ENCODE assay signal across 8 cellular contexts in the genomic region with DNA sequence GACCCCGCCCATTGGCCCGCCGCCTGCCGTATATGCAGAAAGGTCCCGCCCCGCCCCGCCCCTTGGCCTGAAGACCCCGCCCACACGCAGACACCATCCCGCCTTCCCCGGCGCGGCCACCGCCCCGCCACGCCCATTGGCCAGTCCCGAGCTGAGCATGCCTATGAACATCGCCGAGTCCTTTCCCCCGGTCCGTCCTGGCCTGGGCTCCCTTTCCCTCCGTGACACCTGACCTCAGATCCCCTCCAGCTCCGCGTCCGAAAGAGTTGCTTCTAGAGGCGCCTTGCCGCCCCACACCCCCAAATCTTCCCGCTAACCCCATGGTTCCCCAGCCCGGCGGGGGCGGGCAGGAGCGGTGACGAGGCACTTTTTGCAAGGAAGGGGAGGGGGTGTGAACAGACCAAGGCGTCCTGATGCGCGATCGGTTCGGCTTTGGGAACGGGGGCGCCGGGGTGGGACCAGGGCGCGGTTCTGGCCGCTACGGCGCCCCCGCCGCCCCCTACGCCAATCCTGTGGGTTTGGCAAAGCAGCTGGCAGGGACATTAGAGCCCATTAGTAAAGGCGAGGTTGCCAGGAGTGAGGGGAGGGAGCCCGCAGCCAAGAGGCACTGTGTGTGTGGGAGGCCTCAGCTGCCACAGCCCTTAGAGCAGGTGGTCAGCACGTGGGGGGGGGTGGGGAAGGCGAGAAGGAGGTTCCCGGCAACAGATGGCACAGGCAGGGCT. TPM values are rescaled to one million over a fixed set of nuclear protein-coding genes. Genes with fewer than 3 reads are reported as not detected.
DNase-seq lines count a peak whose midpoint lies in the region; ATAC-seq and TF ChIP-seq lines count a peak whose summit lies in the region.

No MANE protein-coding gene starts in this region.

- H3K27me3 Mint-ChIP-seq in HFFc6 (ENCODE audit: insufficient read depth), result peaks cover 3% of the 10 kb centered on the region; the same call in 1 of the 2 replicates
- H3K27me3 Mint-ChIP-seq in T-cell, result no peaks in the 10 kb centered on the region
- H3K27me3 Mint-ChIP-seq in type B pancreatic cell, result no peaks in the 10 kb centered on the region

- H3K4me1 ChIP-seq in adrenal gland (replicated peaks in 1 of 2) (peaks cover 13 to 15% of the 10 kb centered on the region in 2 donors), heart right ventricle (peaks cover 0 to 45% (median 31%) of the 10 kb centered on the region in 9 donors)

- H3K4me3 ChIP-seq in adrenal gland (peak overlapping the region in 2 of 4 donors; percentile 58 to 67), heart right ventricle (peak overlapping the region; percentile 51 to 82 (median 70))

- CTCF ChIA-PET in T-cell (lab: Charles Lee), result interaction anchor here (0.6 to 1.2 kb wide), 2 partner anchors 108 to 130 kb away, joined by 3 read pairs; a partner anchor contains a TSS

- POLR2A ChIA-PET in T-cell (lab: Charles Lee), result interaction anchor here in 1 of 2 donors (0.5 to 0.6 kb wide), 2 partner anchors 103 to 117 kb away, joined by 4 to 8 read pairs; no protein-coding TSS in a partner anchor

- 2 to 23% (median 9%) methylated on average over 9 to 54 of the region's 54 CpGs for WGBS in adrenal gland, 4 donors
- 2 to 3% methylated on average over 46 to 54 of the region's 54 CpGs for WGBS in heart right ventricle, 2 donors

- TF ChIP-seq CTCF in HFFc6 (IDR thresholded peaks at IDR 0.05) (no peak), adrenal gland (IDR thresholded peaks at IDR 0.05) (no peak), heart right ventricle (IDR thresholded peaks at IDR 0.05) (no peak), type B pancreatic cell (conservative IDR thresholded peaks at IDR 0.05) (no peak)

- no peaks in the 10 kb centered on the region for H3K9me3 Mint-ChIP-seq in HFFc6
- H3K9me3 Mint-ChIP-seq in T-cell, result no peaks in the 10 kb centered on the region
- H3K9me3 Mint-ChIP-seq in type B pancreatic cell, result no peaks in the 10 kb centered on the region

- H3K36me3 ChIP-seq in adrenal gland (replicated peaks in 1 of 2) (peaks cover 0 to 15% of the 10 kb centered on the region in 2 donors), heart right ventricle (peaks cover 0 to 44% (median 8%) of the 10 kb centered on the region in 9 donors)

- peak overlapping the region; percentile 88 for H3K4me3 Mint-ChIP-seq in HFFc6
- peak overlapping the region in 2 of 3 donors; percentile 86 to 91 for H3K4me3 Mint-ChIP-seq in T-cell
- peak overlapping the region; percentile 95 for H3K4me3 Mint-ChIP-seq in type B pancreatic cell

- intact Hi-C loops in adrenal gland (cut with DNase I), result no loop called here
- intact Hi-C loops in heart right ventricle (cut with DNase I), result no loop called here
- intact Hi-C loops in posterior vena cava (cut with DNase I), result loop anchor here in 1 of 2 donors (2.0 kb wide), 1 partner anchor 26 kb away; a partner anchor contains a TSS

- H3K27me3 ChIP-seq in adrenal gland (no peaks in the 10 kb centered on the region), heart right ventricle (no peaks in the 10 kb centered on the region)

- H3K9me3 ChIP-seq in adrenal gland (replicated peaks in 1 of 3) (no peaks in the 10 kb centered on the region), heart right ventricle (no peaks in the 10 kb centered on the region)

- H3K27ac ChIP-seq in adrenal gland, result peak overlapping the region in 4 of 5 donors; percentile 64 to 89 (median 74)
- H3K27ac ChIP-seq in heart right ventricle, result peak overlapping the region; percentile 42 to 91 (median 87)

- H3K36me3 Mint-ChIP-seq in HFFc6 (ENCODE audit: low read depth) (peaks cover 7% of the 10 kb centered on the region), T-cell (peaks cover 9% of the 10 kb centered on the region), type B pancreatic cell (peaks cover 4% of the 10 kb centered on the region)

- peaks cover 5% of the 10 kb centered on the region; the same call in 1 of the 2 replicates for H3K4me1 Mint-ChIP-seq in HFFc6 (ENCODE audit: low read depth)
- peaks cover 0 to 4% (median 3%) of the 10 kb centered on the region in 3 donors for H3K4me1 Mint-ChIP-seq in T-cell
- no peaks in the 10 kb centered on the region for H3K4me1 Mint-ChIP-seq in type B pancreatic cell (ENCODE audit: unreplicated experiment)

- ATAC-seq in T-cell (replicated peaks in 1 of 4), result peak; percentile 87 to 90 (median 88)
- ATAC-seq in heart right ventricle, result peak; percentile 89 to 94 (median 92)

- peak; percentile 93 for DNase-seq in EH (ENCODE audit: low read depth)
- peak; percentile 85 for DNase-seq in HFFc6
- DNase-seq in NCI-H146 (lab: John Stamatoyannopoulos, UW), result peak; percentile 93
- peak; percentile 63 to 86 (median 78) for DNase-seq in T-cell
- peak; percentile 94 to 97 (median 96) for DNase-seq in adrenal gland
- DNase-seq in heart right ventricle, result peak; percentile 95 to 98
- DNase-seq in posterior vena cava (ENCODE audit: low spot score), result peak; percentile 98
- DNase-seq in type B pancreatic cell (ENCODE audit: extremely low spot score, unreplicated experiment), result peak; percentile 92

- H3K27ac Mint-ChIP-seq in HFFc6 (peak overlapping the region; percentile 97), T-cell (peak overlapping the region; percentile 87 to 90), type B pancreatic cell (peak overlapping the region; percentile 95)

- TF ChIP-seq POLR2A in adrenal gland (IDR thresholded peaks at IDR 0.05), result no peak

RNA-seq across cellular contexts. Expression of a gene that starts 0.4 kb away (rescaled TPM):
- 10 to 100 TPM; 49.1 to 58.3 (median 53.6) TPM for total RNA-seq in HFFc6 (2021; fragmentation: NEBNext Ultra II Directional; extraction: Animal tissue kit (Norgen Biotek cat#: 25700))
- total RNA-seq in T-cell, result 10 to 100 TPM in 3 of 5 donors, 1 to 10 TPM in 2; 7.1 to 19.0 (median 13.1) TPM
- 10 to 100 TPM in 7 of 8 donors, 1 to 10 TPM in 1; 9.1 to 53.5 (median 31.6) TPM for total RNA-seq in adrenal gland
- polyA plus RNA-seq in adrenal gland, result 10 to 100 TPM in 2 of 3 donors, 1 to 10 TPM in 1; 3.2 to 60.6 (median 29.7) TPM
- total RNA-seq in heart right ventricle, result 10 to 100 TPM in 5 of 10 donors, 1 to 10 TPM in 5; 7.1 to 15.3 (median 10.0) TPM
- polyA plus RNA-seq in heart right ventricle, result 10 to 100 TPM; 11.2 to 14.0 TPM
- total RNA-seq in posterior vena cava, result 10 to 100 TPM; 54.0 to 62.6 TPM
- 16.2 and 28.9 TPM in 2 replicates for total RNA-seq in type B pancreatic cell (ENCODE audit: low replicate concordance)

RNA-seq across cellular contexts. Expression of a gene that starts 25.8 kb away (rescaled TPM):
- total RNA-seq in HFFc6 (2021; fragmentation: NEBNext Ultra II Directional; extraction: Animal tissue kit (Norgen Biotek cat#: 25700)), result 10 to 100 TPM; 19.8 to 28.6 (median 23.6) TPM
- total RNA-seq in T-cell (10 to 100 TPM; 30.8 to 60.1 (median 53.9) TPM), adrenal gland (10 to 100 TPM; 21.6 to 80.4 (median 51.9) TPM), heart right ventricle (10 to 100 TPM; 17.9 to 34.3 (median 27.3) TPM), posterior vena cava (10 to 100 TPM; 21.5 to 29.9 TPM), type B pancreatic cell (ENCODE audit: low replicate concordance) (39.9 and 48.4 TPM in 2 replicates)
- polyA plus RNA-seq in adrenal gland (10 to 100 TPM; 13.7 to 69.3 (median 36.9) TPM), heart right ventricle (10 to 100 TPM; 26.3 to 34.4 TPM)

RNA-seq across cellular contexts. Expression of a gene that starts 26.1 kb away (rescaled TPM):
- total RNA-seq in HFFc6 (2021; fragmentation: NEBNext Ultra II Directional; extraction: Animal tissue kit (Norgen Biotek cat#: 25700)), result 10 to 100 TPM in 4 of 6 experiments, 1 to 10 TPM in 2; 9.2 to 14.9 (median 10.5) TPM
- total RNA-seq in T-cell (10 to 100 TPM in 1 of 5 donors, 1 to 10 TPM in 4; 5.9 to 11.8 (median 9.3) TPM), adrenal gland (10 to 100 TPM; 14.9 to 36.1 (median 22.5) TPM), heart right ventricle (10 to 100 TPM in 3 of 10 donors, 1 to 10 TPM in 7; 6.2 to 15.3 (median 9.1) TPM), posterior vena cava (10 to 100 TPM; 18.9 to 19.4 TPM), type B pancreatic cell (ENCODE audit: low replicate concordance) (22.4 and 46.1 TPM in 2 replicates)
- polyA plus RNA-seq in adrenal gland (10 to 100 TPM in 2 of 3 donors, 1 to 10 TPM in 1; 7.8 to 27.6 (median 24.9) TPM), heart right ventricle (10 to 100 TPM; 16.8 to 17.3 TPM)

RNA-seq across cellular contexts. Expression of a gene that starts 59.4 kb away (rescaled TPM):
- total RNA-seq in HFFc6 (2021; fragmentation: NEBNext Ultra II Directional; extraction: Animal tissue kit (Norgen Biotek cat#: 25700)), result 1 to 10 TPM; 6.7 to 8.5 (median 7.5) TPM
- total RNA-seq in T-cell, result 1 to 10 TPM; 4.7 to 8.3 (median 6.8) TPM
- 10 to 100 TPM in 5 of 8 donors, 1 to 10 TPM in 3; 5.9 to 17.5 (median 12.2) TPM for total RNA-seq in adrenal gland
- polyA plus RNA-seq in adrenal gland, result 10 to 100 TPM in 2 of 3 donors, 1 to 10 TPM in 1; 7.9 to 28.0 (median 18.6) TPM
- 10 to 100 TPM in 2 of 10 donors, 1 to 10 TPM in 8; 5.3 to 11.4 (median 8.4) TPM for total RNA-seq in heart right ventricle
- polyA plus RNA-seq in heart right ventricle, result 10 to 100 TPM in 1 of 2 donors, 1 to 10 TPM in 1; 3.6 to 12.8 TPM
- 1 to 10 TPM; 3.0 to 5.5 TPM for total RNA-seq in posterior vena cava
- total RNA-seq in type B pancreatic cell (ENCODE audit: low replicate concordance), result 9.6 and 16.0 TPM in 2 replicates
